10 cellular contexts compared by ENCODE assay signal in genomic region chr13:98454389-98454881, GRCh38.
DNase-seq lines count a peak whose midpoint lies in the region; ATAC-seq, FAIRE-seq and TF ChIP-seq lines count a peak whose summit lies in the region.
"Had no signal": no experiment of that assay in that cellular context is flagged by ENCODE, and none has a peak within 500 bp of the region (broad histone marks: within the 10 kb centered on the region; RNA-seq: fewer than 3 reads in every experiment).

No MANE protein-coding gene starts in this region.

- H3K4me1 Mint-ChIP-seq in progenitor cell of endocrine pancreas (ENCODE audit: low read depth) (peaks cover 30% of the 10 kb centered on the region), immature natural killer cell (peaks cover 3 to 14% of the 10 kb centered on the region in 2 donors)

- no peak for ATAC-seq in HG02763 (IDR thresholded peaks at IDR 0.05; ENCODE audit: unreplicated experiment)
- ATAC-seq: HCT116 had no signal

- H3K4me3 Mint-ChIP-seq in progenitor cell of endocrine pancreas (ENCODE audit: low read depth) = no peak overlapping the region
- H3K4me3 Mint-ChIP-seq in immature natural killer cell = no peak overlapping the region
- H3K4me3 Mint-ChIP-seq: central memory CD8-positive, alpha-beta T cell had no signal

- TF ChIP-seq CTCF in fibroblast of mammary gland (conservative IDR thresholded peaks at IDR 0.05; ENCODE audit: control insufficient read depth, insufficient read depth, low read depth, low read length) (no peak), progenitor cell of endocrine pancreas (IDR thresholded peaks at IDR 0.05; ENCODE audit: unreplicated experiment) (no peak), MM.1S (IDR thresholded peaks at IDR 0.05; ENCODE audit: low read length) (no peak), D721Med (IDR thresholded peaks at IDR 0.05; ENCODE audit: insufficient read depth, missing control alignments) (no peak)

- H2AFZ ChIP-seq in MM.1S (ENCODE audit: low read length) = no peak overlapping the region

- peaks cover 15% of the 10 kb centered on the region for H3K4me1 ChIP-seq in SJSA1 (replicated peaks)
- no peaks in the 10 kb centered on the region for H3K4me1 ChIP-seq in MM.1S (ENCODE audit: low read length)

- H3K9me3 Mint-ChIP-seq in progenitor cell of endocrine pancreas (ENCODE audit: low read depth) = no peaks in the 10 kb centered on the region
- H3K9me3 Mint-ChIP-seq in immature natural killer cell = no peaks in the 10 kb centered on the region
- H3K9me3 Mint-ChIP-seq: central memory CD8-positive, alpha-beta T cell had no signal

- no peaks in the 10 kb centered on the region for H3K9me3 ChIP-seq in SJSA1 (replicated peaks)
- no peaks in the 10 kb centered on the region for H3K9me3 ChIP-seq in MM.1S (replicated peaks; ENCODE audit: insufficient read depth, low read length)

- H3K36me3 ChIP-seq in SJSA1 (peaks cover 83% of the 10 kb centered on the region), MM.1S (replicated peaks; ENCODE audit: insufficient read depth, low read length) (peaks cover 3% of the 10 kb centered on the region; the same call in 1 of the 2 replicates)

- H3K27ac Mint-ChIP-seq in progenitor cell of endocrine pancreas (peak overlapping the region; percentile 73), immature natural killer cell (peak overlapping the region in 1 of 6 donors; percentile 36)

- peak overlapping the region; percentile 11 for H3K27ac ChIP-seq in SJSA1
- no peak overlapping the region for H3K27ac ChIP-seq in MM.1S (ENCODE audit: low read length)

- no peaks in the 10 kb centered on the region for H4K20me1 ChIP-seq in MM.1S (ENCODE audit: insufficient read depth, low read length)

- no peak overlapping the region for H3K4me3 ChIP-seq in SJSA1
- H3K4me3 ChIP-seq in fibroblast of mammary gland (ENCODE audit: control insufficient read depth, low read depth, low read length) = no peak overlapping the region
- no peak overlapping the region for H3K4me3 ChIP-seq in MM.1S (ENCODE audit: low read length)

- no peaks in the 10 kb centered on the region for H3F3A ChIP-seq in MM.1S (ENCODE audit: insufficient read depth, low read length)

- H3K27me3 Mint-ChIP-seq in progenitor cell of endocrine pancreas = no peaks in the 10 kb centered on the region
- peaks cover 2% of the 10 kb centered on the region in 3 donors for H3K27me3 Mint-ChIP-seq in immature natural killer cell (ENCODE audit: low read depth in 3 of 3)
- H3K27me3 Mint-ChIP-seq: central memory CD8-positive, alpha-beta T cell had no signal

- no peak overlapping the region for H3K4me2 ChIP-seq in MM.1S (ENCODE audit: low read depth, low read length)

- no peak overlapping the region for H3K9ac ChIP-seq in MM.1S (ENCODE audit: low read length)

- FAIRE-seq in D721Med (lab: Jason Lieb, UNC) = no peak

- no peaks in the 10 kb centered on the region for H3K9me2 ChIP-seq in MM.1S (replicated peaks; ENCODE audit: insufficient read depth, low read length)

- peak; percentile 98 for DNase-seq in EH (ENCODE audit: low read depth)
- peak in 1 of 2 experiments; percentile 90 for DNase-seq in SJSA1 (ENCODE audit: low read depth in 1 of 2, low spot score in 2 of 2)
- peak; percentile 94 for DNase-seq in fibroblast of mammary gland (ENCODE audit: low read depth)
- no peak for DNase-seq in progenitor cell of endocrine pancreas (ENCODE audit: low spot score, unreplicated experiment)
- no peak for DNase-seq in MM.1S
- DNase-seq in D721Med (ENCODE audit: insufficient read length, low spot score) = no peak
- no peak for DNase-seq in immature natural killer cell

- 0 out of 2 replicates have a peak, but pooled peaks cover 5% of the 10 kb centered on the region for H3K79me2 ChIP-seq in MM.1S (ENCODE audit: low read length)

- H3K36me3 Mint-ChIP-seq in progenitor cell of endocrine pancreas (ENCODE audit: insufficient read depth) (peaks cover 32% of the 10 kb centered on the region), immature natural killer cell (peaks cover 20 to 32% (median 22%) of the 10 kb centered on the region in 3 donors)

- no peaks in the 10 kb centered on the region for H3K27me3 ChIP-seq in SJSA1 (replicated peaks)
- no peaks in the 10 kb centered on the region for H3K27me3 ChIP-seq in MM.1S (replicated peaks; ENCODE audit: insufficient read depth, low read length)

Comparison
In these comparisons a context has a peak if more than half of its experiments do, and no peak if none do; other contexts are left out.
1. DNase-seq: peak in EH (single experiment) and fibroblast of mammary gland (single experiment); none in progenitor cell of endocrine pancreas (single experiment), MM.1S (single experiment), D721Med (single experiment) and immature natural killer cell (0 of 3).